8 cellular contexts compared by ENCODE assay signal in genomic region chr17:43760254-43760852, GRCh38. TPM values are rescaled to one million over a fixed set of nuclear protein-coding genes. Genes with fewer than 3 reads are reported as not detected.
DNase-seq lines count a peak whose midpoint lies in the region; ATAC-seq, FAIRE-seq and TF ChIP-seq lines count a peak whose summit lies in the region.

No MANE protein-coding gene starts in this region.

- peak overlapping the region; percentile 44 for H3K27ac Mint-ChIP-seq in Caco-2 (ENCODE audit: unreplicated experiment)

- TF ChIP-seq CTCF in Caco-2 (IDR thresholded peaks at IDR 0.05; ENCODE audit: insufficient read depth in 1 of 2, low read depth in 1 of 2, low read length in 1 of 2, severe bottlenecking in 1 of 2, unreplicated experiment in 1 of 2): peak; percentile 99

- POLR2A ChIA-PET in Caco-2 (lab: Charles Lee): interaction anchor here (0.6 kb wide), 1 partner anchor 39 kb away, joined by 6 read pairs; no protein-coding TSS in a partner anchor

- BruUV-seq in Caco-2 (replicated peaks; lab: Mats Ljungman, UMichigan): no TSS peak

- ATAC-seq in HG03378 (IDR thresholded peaks at IDR 0.05; ENCODE audit: unreplicated experiment) (peak; percentile 64), GM21526 (IDR thresholded peaks at IDR 0.05; ENCODE audit: low FRiP score, unreplicated experiment) (no peak)

- FAIRE-seq in colon (lab: Jason Lieb, UNC): peak; percentile 61

- H3K27me3 Mint-ChIP-seq in Caco-2 (ENCODE audit: insufficient read depth, unreplicated experiment): no peaks in the 10 kb centered on the region

- intact Hi-C loops in Caco-2 (cut with micrococcal nuclease; ENCODE audit: unreplicated experiment): loop anchor here (1.0 kb wide), 4 partner anchors 40 to 240 kb away; no protein-coding TSS in a partner anchor

- H3K9me3 ChIP-seq in Caco-2: no peaks in the 10 kb centered on the region

- H3K36me3 Mint-ChIP-seq in Caco-2 (ENCODE audit: insufficient read depth, unreplicated experiment): peaks cover 6% of the 10 kb centered on the region

- no peaks in the 10 kb centered on the region for H3K4me1 ChIP-seq in Caco-2

- CTCF ChIA-PET in Caco-2 (lab: Charles Lee): interaction anchor here (0.6 to 6.2 kb wide), 13 partner anchors 47 to 362 kb away, joined by 3 to 65 read pairs (median 5); no protein-coding TSS in a partner anchor

- no peaks in the 10 kb centered on the region for H3K9me3 Mint-ChIP-seq in Caco-2 (ENCODE audit: unreplicated experiment)

- no peaks in the 10 kb centered on the region for H3K27me3 ChIP-seq in Caco-2 (replicated peaks; ENCODE audit: control insufficient read depth, insufficient read depth, low read length)

- no peak overlapping the region for H3K4me3 ChIP-seq in Caco-2 (ENCODE audit: low read depth, low read length)

- peak overlapping the region; percentile 46 for H3K4me3 Mint-ChIP-seq in Caco-2 (ENCODE audit: unreplicated experiment)

- H3K4me1 Mint-ChIP-seq in Caco-2 (ENCODE audit: low read depth, unreplicated experiment): peaks cover 9% of the 10 kb centered on the region

- no peaks in the 10 kb centered on the region for H3K36me3 ChIP-seq in Caco-2 (ENCODE audit: control insufficient read depth, insufficient read depth, low read length)

- peak; percentile 96 for DNase-seq in Caco-2
- DNase-seq in NCI-H524 treated with DMSO at 0.1 percent for 48 hours (lab: John Stamatoyannopoulos, UW): peak; percentile 39
- peak; percentile 86 to 93 for DNase-seq in activated CD4-positive, alpha-beta T cell treated with anti-CD3 and anti-CD28 coated beads for 4 hours
- DNase-seq in left kidney (ENCODE audit: low read depth, low spot score): peak; percentile 98
- DNase-seq in stimulated activated CD4-positive, alpha-beta T cell treated with anti-CD3 and anti-CD28 coated beads, Interleukin-4, amount 100 ng/mL, for 1 hour: peak; percentile 90

RNA-seq across cellular contexts. Expression of gene SOST, which starts 1.8 kb away (rescaled TPM):
- not detected in 2 replicates for total RNA-seq in Caco-2 (2022)

RNA-seq across cellular contexts. Expression of gene DUSP3, which starts 18.4 kb away (rescaled TPM):
- 78.8 and 86.3 TPM in 2 replicates for total RNA-seq in Caco-2 (2022)

RNA-seq across cellular contexts. Expression of gene CFAP97D1, which starts 19.9 kb away (rescaled TPM):
- 0.18 TPM in 1 of 2 replicates, not detected in the other for total RNA-seq in Caco-2 (2022)

Comparison
In these comparisons a context has a peak if more than half of its experiments do, and no peak if none do; other contexts are left out.
1. DNase-seq: peak in every context shown above with its lines; median percentile 98 in left kidney; 96 in Caco-2; 90 in stimulated activated CD4-positive, alpha-beta T cell treated with anti-CD3 and anti-CD28 coated beads, Interleukin-4, amount 100 ng/mL, for 1 hour; 90 in activated CD4-positive, alpha-beta T cell treated with anti-CD3 and anti-CD28 coated beads for 4 hours; 39 in NCI-H524 treated with DMSO at 0.1 percent for 48 hours.